ENCODE assay signal across 8 cellular contexts in the genomic region with DNA sequence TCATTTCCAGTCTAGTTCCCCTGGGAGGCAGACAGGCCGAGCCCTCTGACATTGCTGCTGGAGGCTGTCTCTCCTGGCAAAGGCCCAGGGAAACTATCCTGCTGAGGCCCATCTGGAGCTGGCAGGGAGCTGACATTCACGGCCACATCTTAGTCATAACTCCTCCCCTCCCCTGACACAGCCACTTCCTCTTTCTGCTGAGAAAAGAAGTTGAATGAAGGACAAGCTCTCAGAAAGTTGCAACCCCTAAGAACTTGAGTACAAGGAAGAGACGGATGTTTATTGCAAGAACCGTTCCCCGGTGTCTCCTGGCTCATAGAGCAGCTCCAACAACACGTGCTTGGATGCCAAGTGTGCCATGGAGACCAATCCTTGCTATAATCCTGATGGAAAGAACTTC.
DNase-seq lines count a peak whose midpoint lies in the region; ATAC-seq and TF ChIP-seq lines count a peak whose summit lies in the region.
"Not testable (repeated sequence)": the region's sequence is repeated elsewhere in the genome, so short reads cannot be mapped to it uniquely, and the experiment has no call there.

No MANE protein-coding gene starts in this region.

- peak; percentile 84 to 85 for DNase-seq in AML-193 (lab: John Stamatoyannopoulos, UW)
- peak; percentile 93 for DNase-seq in NB4 (ENCODE audit: low read depth)
- peak; percentile 74 for DNase-seq in T1000 (lab: John Stamatoyannopoulos, UW)
- peak; percentile 43 for DNase-seq in astrocyte of the cerebellum (ENCODE audit: low read depth)
- peak; percentile 31 to 44 for DNase-seq in hippocampal formation (lab: John Stamatoyannopoulos, UW)
- DNase-seq in stimulated activated CD4-positive, alpha-beta T cell treated with anti-CD3 and anti-CD28 coated beads, Interleukin-12 subunit alpha, Interleukin-12 subunit beta, amount 100 ng/mL, for 4 hours = peak; percentile 16

- not testable (repeated sequence) for TF ChIP-seq CTCF in NB4 (IDR thresholded peaks at IDR 0.05; ENCODE audit: low read depth, low read length); astrocyte of the cerebellum (IDR thresholded peaks at IDR 0.05; ENCODE audit: low read depth, low read length, missing control alignments)

- not testable (repeated sequence) for TF ChIP-seq POLR2A in NB4 (IDR thresholded peaks at IDR 0.05; ENCODE audit: extremely low read depth, insufficient read length)

- H3K4me3 ChIP-seq in NB4 (ENCODE audit: low read depth, low read length); astrocyte of the cerebellum (ENCODE audit: low read depth, low read length): not testable (repeated sequence)

- in situ Hi-C loops in astrocyte of the cerebellum (cut with HindIII; ENCODE audit: low sequenced_read_pairs) = not testable (repeated sequence)

- ATAC-seq in GM18909 (IDR thresholded peaks at IDR 0.05; ENCODE audit: poor library complexity, unreplicated experiment) (peak; percentile 98), HG02970 (IDR thresholded peaks at IDR 0.05; ENCODE audit: low FRiP score, unreplicated experiment) (peak; percentile 79)

Comparison
In these comparisons a context has a peak if more than half of its experiments do, and no peak if none do; other contexts are left out.
1. DNase-seq: peak in every context shown above with its lines; median percentile 93 in NB4; 84 in AML-193; 74 in T1000; 43 in astrocyte of the cerebellum; 38 in hippocampal formation; 16 in stimulated activated CD4-positive, alpha-beta T cell treated with anti-CD3 and anti-CD28 coated beads, Interleukin-12 subunit alpha, Interleukin-12 subunit beta, amount 100 ng/mL, for 4 hours.